ENCODE assay signal across 15 cellular contexts in the genomic region with DNA sequence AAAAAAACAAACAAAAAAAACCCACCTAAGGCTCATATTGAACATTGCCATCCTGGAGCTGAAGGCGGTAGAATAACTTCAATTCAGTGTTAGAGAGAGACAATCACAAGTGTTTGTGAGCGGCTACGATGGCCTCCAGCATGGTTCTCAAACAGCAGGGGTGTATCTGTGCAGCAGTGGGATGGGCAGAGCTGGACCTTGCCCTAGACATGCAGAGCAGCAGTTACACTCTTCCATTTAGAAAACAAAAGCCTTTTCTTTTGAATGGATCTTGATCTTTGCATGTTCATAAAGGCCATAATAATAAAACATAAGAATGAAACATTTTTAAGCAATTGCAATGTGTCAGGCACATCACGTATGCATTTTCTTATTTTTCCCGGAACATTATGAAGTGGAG.
"Had no signal": no experiment of that assay in that cellular context is flagged by ENCODE, and none has a peak within 500 bp of the region (broad histone marks: within the 10 kb centered on the region; RNA-seq: fewer than 3 reads in every experiment).

No MANE protein-coding gene starts in this region.

- DNase-seq: activated CD4-positive, alpha-beta T cell treated with anti-CD3 and anti-CD28 coated beads for 1 hour; activated CD4-positive, alpha-beta T cell treated with anti-CD3 and anti-CD28 coated beads, Interleukin-2, amount 50 U/mL, for 48 hours; activated CD8-positive, alpha-beta memory T cell treated with anti-CD3 and anti-CD28 coated beads, Interleukin-2, amount 50 U/mL, for 4 hours; activated naive CD4-positive, alpha-beta T cell treated with anti-CD3 and anti-CD28 coated beads, Interleukin-2, amount 10 ng/mL, durations not matched to agents 7 days and 5 days; caudate nucleus; effector CD8-positive, alpha-beta T cell; gastrocnemius medialis; naive thymus-derived CD4-positive, alpha-beta T cell; T-helper 9 cell had no signal

- FAIRE-seq: keratinocyte had no signal

- H3K36me3 Mint-ChIP-seq: stimulated activated effector memory CD8-positive, alpha-beta T cell treated with anti-CD3 and anti-CD28 coated beads, Interleukin-12 subunit alpha, Interleukin-12 subunit beta, amount 100 ng/mL, for 72 hours had no signal

- H3K27me3 ChIP-seq: gastrocnemius medialis, right atrium auricular region, tibial nerve had no signal

- H3K9me3 ChIP-seq: gastrocnemius medialis, right atrium auricular region had no signal

- H3K4me3 ChIP-seq: coronary artery, gastrocnemius medialis, right atrium auricular region, tibial nerve had no signal

- ATAC-seq: gastrocnemius medialis; naive thymus-derived CD4-positive, alpha-beta T cell; stimulated activated effector memory CD8-positive, alpha-beta T cell treated with anti-CD3 and anti-CD28 coated beads, Interleukin-12 subunit alpha, Interleukin-12 subunit beta, amount 100 ng/mL, for 72 hours had no signal

- H3K36me3 ChIP-seq: gastrocnemius medialis, right atrium auricular region, tibial nerve had no signal

- H3K4me3 Mint-ChIP-seq: activated naive CD4-positive, alpha-beta T cell treated with anti-CD3 and anti-CD28 coated beads, Interleukin-2, amount 10 ng/mL, durations not matched to agents 7 days and 5 days; activated T-helper 1 cell treated with anti-CD3 and anti-CD28 coated beads, Interleukin-12 subunit alpha, Interleukin-12 subunit beta, Interleukin-2, Interleukin-4 antibody, amounts not matched to agents 30 ng/mL and 10 ng/mL and 1 ng/mL, durations not matched to agents 14 hours and 24 hours and 36 hours; naive thymus-derived CD4-positive, alpha-beta T cell; stimulated activated effector memory CD8-positive, alpha-beta T cell treated with anti-CD3 and anti-CD28 coated beads, Interleukin-12 subunit alpha, Interleukin-12 subunit beta, amount 100 ng/mL, for 72 hours had no signal

- H3K27ac ChIP-seq: coronary artery, gastrocnemius medialis, right atrium auricular region, tibial nerve had no signal

- H3K27ac Mint-ChIP-seq: activated naive CD4-positive, alpha-beta T cell treated with anti-CD3 and anti-CD28 coated beads, Interleukin-2, amount 10 ng/mL, durations not matched to agents 7 days and 5 days had no signal

- H3K9me3 Mint-ChIP-seq: activated naive CD4-positive, alpha-beta T cell treated with anti-CD3 and anti-CD28 coated beads, Interleukin-2, amount 10 ng/mL, durations not matched to agents 7 days and 5 days; activated T-helper 1 cell treated with anti-CD3 and anti-CD28 coated beads, Interleukin-12 subunit alpha, Interleukin-12 subunit beta, Interleukin-2, Interleukin-4 antibody, amounts not matched to agents 30 ng/mL and 10 ng/mL and 1 ng/mL, durations not matched to agents 14 hours and 24 hours and 36 hours; stimulated activated effector memory CD8-positive, alpha-beta T cell treated with anti-CD3 and anti-CD28 coated beads, Interleukin-12 subunit alpha, Interleukin-12 subunit beta, amount 100 ng/mL, for 72 hours had no signal

- H3K27me3 Mint-ChIP-seq: activated naive CD4-positive, alpha-beta T cell treated with anti-CD3 and anti-CD28 coated beads, Interleukin-2, amount 10 ng/mL, durations not matched to agents 7 days and 5 days; naive thymus-derived CD4-positive, alpha-beta T cell had no signal
